Comparison of ENCODE assay signal across 26 cellular contexts in genomic region chr20:43352996-43353395, GRCh38.
"Had no signal": no experiment of that assay in that cellular context is flagged by ENCODE, and none has a peak within 500 bp of the region (broad histone marks: within the 10 kb centered on the region; RNA-seq: fewer than 3 reads in every experiment).

No MANE protein-coding gene starts in this region.

- H3K4me3 ChIP-seq: stomach, suprapubic skin, testis, thoracic aorta, thyroid gland, tibial artery, tibial nerve, transverse colon, upper lobe of left lung, upper lobe of right lung, uterus, vagina had no signal

- ATAC-seq: stimulated activated effector memory CD8-positive, alpha-beta T cell treated with anti-CD3 and anti-CD28 coated beads, Interleukin-12 subunit alpha, Interleukin-12 subunit beta, amount 100 ng/mL, for 72 hours; stimulated activated memory B cell treated with anti-CD40 and anti-IgM and Interleukin-4, amounts not matched to agents 10 μg/mL and 1 μg/mL and 100 μg/mL, for 72 hours; stimulated activated naive B cell treated with anti-CD40 and anti-IgM and Interleukin-4, amounts not matched to agents 10 μg/mL and 1 μg/mL and 100 μg/mL, for 72 hours; stimulated activated naive CD8-positive, alpha-beta T cell treated with anti-CD3 and anti-CD28 coated beads, Interleukin-15, amount 100 ng/mL, for 72 hours; stimulated activated naive CD8-positive, alpha-beta T cell treated with anti-CD3 and anti-CD28 coated beads, Interleukin-15, Interleukin-2, amounts not matched to agents 100 U/mL and 50 U/mL, for 24 hours; upper lobe of right lung had no signal

- H3K27ac ChIP-seq: stomach, suprapubic skin, testis, thoracic aorta, thyroid gland, tibial artery, tibial nerve, transverse colon, upper lobe of left lung, upper lobe of right lung, uterus, vagina had no signal

- H3K9me3 ChIP-seq: stomach, suprapubic skin, testis, thoracic aorta, thyroid gland, tibial artery, transverse colon, upper lobe of left lung, upper lobe of right lung, uterus, vagina had no signal

- H3K36me3 ChIP-seq: stomach, suprapubic skin, thoracic aorta, thyroid gland, tibial artery, tibial nerve, transverse colon, upper lobe of left lung, upper lobe of right lung, uterus, vagina had no signal

- H3K27me3 ChIP-seq: stomach, suprapubic skin, testis, thyroid gland, tibial nerve, transverse colon, upper lobe of left lung, upper lobe of right lung, uterus, vagina had no signal

- FAIRE-seq: urothelium cell line had no signal

- H3K4me1 ChIP-seq: stomach, suprapubic skin, testis, thyroid gland, tibial artery, tibial nerve, transverse colon, upper lobe of left lung, upper lobe of right lung, uterus, vagina had no signal

- DNase-seq: stimulated activated CD4-positive, alpha-beta T cell treated with anti-CD3 and anti-CD28 coated beads, Interleukin-2, amount 100 ng/mL, for 48 hours; stimulated activated CD4-positive, alpha-beta T cell treated with anti-CD3 and anti-CD28 coated beads, Interleukin-4, amount 100 ng/mL, for 1 hour; stimulated activated CD4-positive, alpha-beta T cell treated with anti-CD3 and anti-CD28 coated beads, Interleukin-4, amount 100 ng/mL, for 24 hours; stimulated activated CD4-positive, alpha-beta T cell treated with anti-CD3 and anti-CD28 coated beads, Interleukin-4, amount 100 ng/mL, for 4 hours; stimulated activated CD8-positive, alpha-beta memory T cell treated with anti-CD3 and anti-CD28 coated beads, Interleukin-4, amount 100 ng/mL, for 48 hours; stimulated activated naive B cell treated with anti-CD40 and anti-IgM and Interleukin-4, amounts not matched to agents 10 μg/mL and 1 μg/mL and 100 μg/mL, for 72 hours; stimulated activated naive CD4-positive, alpha-beta T cell; stimulated activated naive CD4-positive, alpha-beta T cell treated with Interleukin-2 at 50 U/mL for 16 hours; stimulated activated naive CD8-positive, alpha-beta T cell treated with anti-CD3 and anti-CD28 coated beads, Interleukin-15, amount 100 ng/mL, for 72 hours; stimulated activated naive CD8-positive, alpha-beta T cell treated with anti-CD3 and anti-CD28 coated beads, Interleukin-15, Interleukin-2, amounts not matched to agents 100 U/mL and 50 U/mL, for 24 hours; stomach; substantia nigra; testis; thyroid gland; tibial artery; transverse colon; upper lobe of right lung; uterus had no signal
